ENCODE assay signal across 2 cellular contexts in the genomic region with DNA sequence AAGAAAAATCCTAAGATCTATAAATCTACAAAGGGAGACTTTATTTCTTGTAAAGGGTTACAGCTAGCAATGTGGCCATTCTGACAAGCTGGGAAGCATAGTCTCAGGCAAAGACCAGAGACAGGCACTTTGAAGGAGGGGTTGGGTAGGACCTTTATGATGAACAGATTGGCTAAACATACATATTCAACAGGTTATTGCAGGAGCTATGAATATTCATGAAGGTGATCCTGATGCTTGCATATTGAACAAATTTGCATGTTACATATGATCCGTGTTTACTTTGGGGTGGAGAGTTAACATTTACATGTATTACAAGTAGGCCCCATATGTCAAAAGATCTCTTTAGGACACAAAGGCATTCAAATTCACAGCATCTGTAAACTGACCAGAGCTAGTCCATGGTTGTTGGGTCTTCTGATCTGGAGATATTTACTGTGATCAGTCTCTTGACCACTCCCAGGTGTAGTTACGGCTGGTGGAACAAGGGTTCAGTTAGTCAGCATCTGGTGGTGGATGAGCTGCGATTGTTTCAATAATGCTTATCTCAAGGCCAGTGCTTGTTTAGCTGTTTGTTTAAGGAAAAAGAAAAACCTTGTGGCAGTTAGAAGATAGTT.
A peak's percentile ranks its signal among the peaks of the same experiment; 100 is the strongest.
TF ChIP-seq lines count a peak whose summit lies in the region.

No MANE protein-coding gene starts in this region.

TF ChIP-seq in HEK293, 187 proteins besides CTCF, POLR2A, EP300 and RAD21 (continued from another document):
- TF ChIP-seq SCRT1 (tag by site-specific recombination; IDR thresholded peaks at IDR 0.05; ENCODE audit: borderline replicate concordance) (peak; percentile 52), TRIM28 (IDR thresholded peaks at IDR 0.05; ENCODE audit: borderline replicate concordance, low read length) (no peak), ZEB2 (tag by site-specific recombination; IDR thresholded peaks at IDR 0.05) (no peak), SCRT2 (tag by site-specific recombination; IDR thresholded peaks at IDR 0.05) (peak; percentile 59; the same call in 1 of the 2 replicates), KLF8 (tag by site-specific recombination; IDR thresholded peaks at IDR 0.05) (no peak), ZNF140 (tag by site-specific recombination; IDR thresholded peaks at IDR 0.05) (no peak)
- TF ChIP-seq, protein P1, sequence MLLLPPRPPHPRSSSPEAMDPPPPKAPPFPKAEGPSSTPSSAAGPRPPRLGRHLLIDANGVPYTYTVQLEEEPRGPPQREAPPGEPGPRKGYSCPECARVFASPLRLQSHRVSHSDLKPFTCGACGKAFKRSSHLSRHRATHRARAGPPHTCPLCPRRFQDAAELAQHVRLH (tag by site-specific recombination; IDR thresholded peaks at IDR 0.05): no peak
- TF ChIP-seq, protein P2, sequence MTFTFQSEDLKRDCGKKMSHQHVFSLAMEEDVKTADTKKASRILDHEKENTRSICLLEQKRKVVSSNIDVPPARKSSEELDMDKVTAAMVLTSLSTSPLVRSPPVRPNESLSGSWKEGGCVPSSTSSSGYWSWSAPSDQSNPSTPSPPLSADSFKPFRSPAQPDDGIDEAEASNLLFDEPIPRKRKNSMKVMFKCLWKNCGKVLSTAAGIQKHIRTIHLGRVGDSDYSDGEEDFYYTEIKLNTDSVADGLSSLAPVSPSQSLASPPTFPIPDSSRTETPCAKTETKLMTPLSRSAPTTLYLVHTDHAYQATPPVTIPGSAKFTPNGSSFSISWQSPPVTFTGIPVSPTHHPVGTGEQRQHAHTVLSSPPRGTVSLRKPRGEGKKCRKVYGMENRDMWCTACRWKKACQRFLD (tag by site-specific recombination; IDR thresholded peaks at IDR 0.05): no peak
- TF ChIP-seq, protein P3, sequence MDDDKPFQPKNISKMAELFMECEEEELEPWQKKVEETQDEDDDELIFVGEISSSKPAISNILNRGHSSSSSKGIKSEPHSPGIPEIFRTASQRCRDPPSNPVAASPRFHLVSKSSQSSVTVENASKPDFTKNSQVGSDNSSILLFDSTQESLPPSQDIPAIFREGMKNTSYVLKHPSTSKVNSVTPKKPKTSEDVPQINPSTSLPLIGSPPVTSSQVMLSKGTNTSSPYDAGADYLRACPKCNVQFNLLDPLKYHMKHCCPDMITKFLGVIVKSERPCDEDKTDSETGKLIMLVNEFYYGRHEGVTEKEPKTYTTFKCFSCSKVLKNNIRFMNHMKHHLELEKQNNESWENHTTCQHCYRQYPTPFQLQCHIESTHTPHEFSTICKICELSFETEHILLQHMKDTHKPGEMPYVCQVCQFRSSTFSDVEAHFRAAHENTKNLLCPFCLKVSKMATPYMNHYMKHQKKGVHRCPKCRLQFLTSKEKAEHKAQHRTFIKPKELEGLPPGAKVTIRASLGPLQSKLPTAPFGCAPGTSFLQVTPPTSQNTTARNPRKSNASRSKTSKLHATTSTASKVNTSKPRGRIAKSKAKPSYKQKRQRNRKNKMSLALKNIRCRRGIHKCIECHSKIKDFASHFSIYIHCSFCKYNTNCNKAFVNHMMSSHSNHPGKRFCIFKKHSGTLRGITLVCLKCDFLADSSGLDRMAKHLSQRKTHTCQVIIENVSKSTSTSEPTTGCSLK (tag by site-specific recombination; IDR thresholded peaks at IDR 0.05): no peak
- TF ChIP-seq, protein P4, sequence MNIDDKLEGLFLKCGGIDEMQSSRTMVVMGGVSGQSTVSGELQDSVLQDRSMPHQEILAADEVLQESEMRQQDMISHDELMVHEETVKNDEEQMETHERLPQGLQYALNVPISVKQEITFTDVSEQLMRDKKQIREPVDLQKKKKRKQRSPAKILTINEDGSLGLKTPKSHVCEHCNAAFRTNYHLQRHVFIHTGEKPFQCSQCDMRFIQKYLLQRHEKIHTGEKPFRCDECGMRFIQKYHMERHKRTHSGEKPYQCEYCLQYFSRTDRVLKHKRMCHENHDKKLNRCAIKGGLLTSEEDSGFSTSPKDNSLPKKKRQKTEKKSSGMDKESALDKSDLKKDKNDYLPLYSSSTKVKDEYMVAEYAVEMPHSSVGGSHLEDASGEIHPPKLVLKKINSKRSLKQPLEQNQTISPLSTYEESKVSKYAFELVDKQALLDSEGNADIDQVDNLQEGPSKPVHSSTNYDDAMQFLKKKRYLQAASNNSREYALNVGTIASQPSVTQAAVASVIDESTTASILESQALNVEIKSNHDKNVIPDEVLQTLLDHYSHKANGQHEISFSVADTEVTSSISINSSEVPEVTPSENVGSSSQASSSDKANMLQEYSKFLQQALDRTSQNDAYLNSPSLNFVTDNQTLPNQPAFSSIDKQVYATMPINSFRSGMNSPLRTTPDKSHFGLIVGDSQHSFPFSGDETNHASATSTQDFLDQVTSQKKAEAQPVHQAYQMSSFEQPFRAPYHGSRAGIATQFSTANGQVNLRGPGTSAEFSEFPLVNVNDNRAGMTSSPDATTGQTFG (tag by site-specific recombination; IDR thresholded peaks at IDR 0.05; ENCODE audit: borderline replicate concordance): no peak
- TF ChIP-seq, protein P5, sequence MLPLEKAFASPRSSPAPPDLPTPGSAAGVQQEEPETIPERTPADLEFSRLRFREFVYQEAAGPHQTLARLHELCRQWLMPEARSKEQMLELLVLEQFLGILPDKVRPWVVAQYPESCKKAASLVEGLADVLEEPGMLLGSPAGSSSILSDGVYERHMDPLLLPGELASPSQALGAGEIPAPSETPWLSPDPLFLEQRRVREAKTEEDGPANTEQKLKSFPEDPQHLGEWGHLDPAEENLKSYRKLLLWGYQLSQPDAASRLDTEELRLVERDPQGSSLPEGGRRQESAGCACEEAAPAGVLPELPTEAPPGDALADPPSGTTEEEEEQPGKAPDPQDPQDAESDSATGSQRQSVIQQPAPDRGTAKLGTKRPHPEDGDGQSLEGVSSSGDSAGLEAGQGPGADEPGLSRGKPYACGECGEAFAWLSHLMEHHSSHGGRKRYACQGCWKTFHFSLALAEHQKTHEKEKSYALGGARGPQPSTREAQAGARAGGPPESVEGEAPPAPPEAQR (tag by site-specific recombination; IDR thresholded peaks at IDR 0.05): no peak

TF ChIP-seq in K562, 482 proteins besides CTCF, POLR2A, EP300 and RAD21 (continued from another document):
- TF ChIP-seq PCBP1 (IDR thresholded peaks at IDR 0.05; ENCODE audit: low read depth, low read length, poor library complexity, severe bottlenecking) (no peak), ZKSCAN1 (IDR thresholded peaks at IDR 0.05; ENCODE audit: low read depth, low read length) (no peak), CBFA2T3 (IDR thresholded peaks at IDR 0.05) (peak; percentile 58), POLR2AphosphoS5 (IDR thresholded peaks at IDR 0.05; ENCODE audit: control insufficient read depth, insufficient read depth, low read depth, low read length) (peak; percentile 71), CBX5 (IDR thresholded peaks at IDR 0.05; ENCODE audit: borderline replicate concordance, low read depth) (no peak), ERF (CRISPR knock-in tag; IDR thresholded peaks at IDR 0.05) (no peak), TEAD4 (IDR thresholded peaks at IDR 0.05; ENCODE audit: low read length) (peak; percentile 28; the same call in 1 of the 2 replicates), TEAD4 (CRISPR knock-in tag; IDR thresholded peaks at IDR 0.05; ENCODE audit: borderline replicate concordance) (no peak), MXI1 (IDR thresholded peaks at IDR 0.05; ENCODE audit: low read depth, low read length) (no peak), TAL1 (IDR thresholded peaks at IDR 0.05) (peak; percentile 37; the same call in 1 of the 2 replicates), SPI1 (IDR thresholded peaks at IDR 0.05; ENCODE audit: borderline replicate concordance, low read depth, low read length) (no peak), GATA2 (CRISPR knock-in tag; IDR thresholded peaks at IDR 0.05) (peak; percentile 44; the same call in 1 of the 2 replicates), CBFA2T2 (conservative IDR thresholded peaks at IDR 0.05) (0 out of 2 replicates have a peak, but pooled peaks have one; percentile 36), TCF3 (CRISPR knock-in tag; IDR thresholded peaks at IDR 0.05) (peak; percentile 64; the same call in 1 of the 2 replicates), TBP (optimal IDR thresholded peaks at IDR 0.05; ENCODE audit: low read depth, low read length) (peak; percentile 69)
- TF ChIP-seq, protein P6, sequence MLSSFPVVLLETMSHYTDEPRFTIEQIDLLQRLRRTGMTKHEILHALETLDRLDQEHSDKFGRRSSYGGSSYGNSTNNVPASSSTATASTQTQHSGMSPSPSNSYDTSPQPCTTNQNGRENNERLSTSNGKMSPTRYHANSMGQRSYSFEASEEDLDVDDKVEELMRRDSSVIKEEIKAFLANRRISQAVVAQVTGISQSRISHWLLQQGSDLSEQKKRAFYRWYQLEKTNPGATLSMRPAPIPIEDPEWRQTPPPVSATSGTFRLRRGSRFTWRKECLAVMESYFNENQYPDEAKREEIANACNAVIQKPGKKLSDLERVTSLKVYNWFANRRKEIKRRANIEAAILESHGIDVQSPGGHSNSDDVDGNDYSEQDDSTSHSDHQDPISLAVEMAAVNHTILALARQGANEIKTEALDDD (IDR thresholded peaks at IDR 0.05): peak; percentile 79
